1 cellular context compared by ENCODE assay signal in the genomic region with DNA sequence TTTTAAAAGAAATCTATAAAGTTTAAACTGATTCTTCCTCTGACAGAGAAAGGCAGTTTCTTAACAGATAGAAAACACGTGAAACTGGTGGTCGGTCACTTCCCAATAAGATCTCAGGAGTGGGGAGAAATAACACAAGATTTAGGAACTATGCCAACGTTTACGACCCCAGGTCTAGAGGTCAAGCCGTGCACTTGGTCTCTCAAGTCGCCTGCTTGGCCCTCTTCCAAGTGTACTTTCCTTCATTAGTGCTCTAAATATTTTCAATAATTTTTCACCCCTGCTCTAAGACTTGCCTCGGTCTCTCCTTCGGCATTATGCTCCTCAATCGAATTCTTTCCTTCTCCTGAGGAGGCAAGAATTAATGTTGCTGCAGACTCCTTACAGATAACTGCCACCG.
TF ChIP-seq lines count a peak whose summit lies in the region.

No MANE protein-coding gene starts in this region.

TF ChIP-seq in HCT116, 20 proteins besides CTCF, POLR2A, EP300 and RAD21 (continued from another document):
- TF ChIP-seq, protein P1, sequence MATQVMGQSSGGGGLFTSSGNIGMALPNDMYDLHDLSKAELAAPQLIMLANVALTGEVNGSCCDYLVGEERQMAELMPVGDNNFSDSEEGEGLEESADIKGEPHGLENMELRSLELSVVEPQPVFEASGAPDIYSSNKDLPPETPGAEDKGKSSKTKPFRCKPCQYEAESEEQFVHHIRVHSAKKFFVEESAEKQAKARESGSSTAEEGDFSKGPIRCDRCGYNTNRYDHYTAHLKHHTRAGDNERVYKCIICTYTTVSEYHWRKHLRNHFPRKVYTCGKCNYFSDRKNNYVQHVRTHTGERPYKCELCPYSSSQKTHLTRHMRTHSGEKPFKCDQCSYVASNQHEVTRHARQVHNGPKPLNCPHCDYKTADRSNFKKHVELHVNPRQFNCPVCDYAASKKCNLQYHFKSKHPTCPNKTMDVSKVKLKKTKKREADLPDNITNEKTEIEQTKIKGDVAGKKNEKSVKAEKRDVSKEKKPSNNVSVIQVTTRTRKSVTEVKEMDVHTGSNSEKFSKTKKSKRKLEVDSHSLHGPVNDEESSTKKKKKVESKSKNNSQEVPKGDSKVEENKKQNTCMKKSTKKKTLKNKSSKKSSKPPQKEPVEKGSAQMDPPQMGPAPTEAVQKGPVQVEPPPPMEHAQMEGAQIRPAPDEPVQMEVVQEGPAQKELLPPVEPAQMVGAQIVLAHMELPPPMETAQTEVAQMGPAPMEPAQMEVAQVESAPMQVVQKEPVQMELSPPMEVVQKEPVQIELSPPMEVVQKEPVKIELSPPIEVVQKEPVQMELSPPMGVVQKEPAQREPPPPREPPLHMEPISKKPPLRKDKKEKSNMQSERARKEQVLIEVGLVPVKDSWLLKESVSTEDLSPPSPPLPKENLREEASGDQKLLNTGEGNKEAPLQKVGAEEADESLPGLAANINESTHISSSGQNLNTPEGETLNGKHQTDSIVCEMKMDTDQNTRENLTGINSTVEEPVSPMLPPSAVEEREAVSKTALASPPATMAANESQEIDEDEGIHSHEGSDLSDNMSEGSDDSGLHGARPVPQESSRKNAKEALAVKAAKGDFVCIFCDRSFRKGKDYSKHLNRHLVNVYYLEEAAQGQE (IDR thresholded peaks at IDR 0.05; ENCODE audit: low read depth) = no peak
